Comparison of ENCODE assay signal across 1 cellular context in genomic region chr13:36345438-36346221, GRCh38.
TF ChIP-seq lines count a peak whose summit lies in the region.

No MANE protein-coding gene starts in this region.

TF ChIP-seq in HEK293, 187 proteins besides CTCF, POLR2A, EP300 and RAD21 (continued from another document):
- 0 out of 2 replicates have a peak, but pooled peaks have one; percentile 26 for TF ChIP-seq MZF1 (tag by site-specific recombination; IDR thresholded peaks at IDR 0.05; ENCODE audit: borderline replicate concordance)
- TF ChIP-seq ZNF707 (tag by site-specific recombination; IDR thresholded peaks at IDR 0.05) = no peak
- no peak for TF ChIP-seq ZNF169 (tag by site-specific recombination; IDR thresholded peaks at IDR 0.05)
